1 cellular context compared by ENCODE assay signal in genomic region chr5:139839416-139839815, GRCh38.
TF ChIP-seq lines count a peak whose summit lies in the region.

No MANE protein-coding gene starts in this region.

TF ChIP-seq in HepG2, 621 proteins besides CTCF, POLR2A, EP300 and RAD21:
- 0 out of 2 replicates have a peak, but pooled peaks have one; percentile 25 for TF ChIP-seq MNT (IDR thresholded peaks at IDR 0.05)
- TF ChIP-seq CBX1 (IDR thresholded peaks at IDR 0.05; ENCODE audit: low read depth) = no peak
TF ChIP-seq in HepG2: peak in this region for 1.
